In the genomic region with DNA sequence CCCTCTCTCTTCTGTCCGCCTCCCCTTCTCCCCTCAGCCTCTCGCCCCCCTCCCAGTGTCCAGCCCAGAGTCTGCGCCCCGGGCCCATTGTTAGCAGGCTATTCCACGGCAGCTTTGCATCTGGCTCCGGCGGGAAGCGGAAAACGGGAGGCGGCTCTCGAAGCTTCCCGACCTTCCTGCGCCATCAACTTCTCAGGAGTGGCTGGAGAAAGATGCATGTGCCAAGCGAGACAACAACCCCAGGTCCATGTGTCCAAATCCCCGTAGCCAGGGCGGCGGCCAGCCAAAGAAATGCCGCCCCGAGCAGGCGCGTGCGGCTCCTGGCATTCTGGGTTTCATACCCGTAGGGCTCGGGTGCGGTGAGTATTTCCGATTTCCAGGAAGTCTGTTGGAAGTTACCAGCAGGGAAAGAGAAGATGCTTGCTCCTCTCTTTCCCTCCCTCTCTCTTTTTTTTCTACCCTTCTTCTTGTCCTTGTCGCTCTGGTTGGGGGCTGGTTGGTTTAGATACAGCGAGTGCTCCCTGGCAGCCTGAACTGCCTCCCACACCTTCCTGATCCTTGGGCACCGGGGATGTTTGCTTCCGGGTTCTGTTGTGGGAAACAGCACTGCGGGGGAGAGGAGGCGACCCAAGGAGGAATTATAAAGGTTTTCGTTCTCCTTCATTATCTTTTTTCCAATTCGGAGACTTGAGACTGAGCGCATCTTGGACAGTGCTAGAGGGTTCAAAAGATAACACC, we compare ENCODE assay signal across 13 cellular contexts. TPM values are rescaled to one million over a fixed set of nuclear protein-coding genes. Genes with fewer than 3 reads are reported as not detected.
A peak's percentile ranks its signal among the peaks of the same experiment; 100 is the strongest.
DNase-seq lines count a peak whose midpoint lies in the region; ATAC-seq and TF ChIP-seq lines count a peak whose summit lies in the region.
"Had no signal": no experiment of that assay in that cellular context is flagged by ENCODE, and none has a peak within 500 bp of the region (broad histone marks: within the 10 kb centered on the region; RNA-seq: fewer than 3 reads in every experiment).

No MANE protein-coding gene starts in this region.

- POLR2A ChIA-PET in naive thymus-derived CD4-positive, alpha-beta T cell (lab: Charles Lee): no interaction called here

- TF ChIP-seq CTCF in left ventricle myocardium inferior (IDR thresholded peaks at IDR 0.05; ENCODE audit: borderline replicate concordance) (no peak), epithelial cell of proximal tubule (conservative IDR thresholded peaks at IDR 0.05; ENCODE audit: low read depth, low read length) (no peak), nephron (IDR thresholded peaks at IDR 0.05; ENCODE audit: unreplicated experiment in 3 of 3) (no peak), vagina (IDR thresholded peaks at IDR 0.05) (no peak)

- H3K27ac ChIP-seq in left ventricle myocardium inferior (replicated peaks) (peak overlapping the region; percentile 43), vagina (no peak overlapping the region)
- no peak overlapping the region for H3K27ac ChIP-seq in naive thymus-derived CD4-positive, alpha-beta T cell (ENCODE audit: low read depth, low read length)
- H3K27ac ChIP-seq: HL-60, PC-9 had no signal

- peaks cover 38% of the 10 kb centered on the region for H3K27me3 Mint-ChIP-seq in nephron (ENCODE audit: low read depth)
- peaks cover 69 to 79% (median 74%) of the 10 kb centered on the region in 5 donors for H3K27me3 Mint-ChIP-seq in naive thymus-derived CD4-positive, alpha-beta T cell

- no peaks in the 10 kb centered on the region for H3K9me3 Mint-ChIP-seq in nephron
- peaks cover 0 to 8% (median 0%) of the 10 kb centered on the region in 11 donors for H3K9me3 Mint-ChIP-seq in naive thymus-derived CD4-positive, alpha-beta T cell
- H3K9me3 Mint-ChIP-seq: activated B cell treated with CpG ODN at 0.5 μM for 24 hours had no signal

- H3K4me3 ChIP-seq in left ventricle myocardium inferior (peak overlapping the region; percentile 48), epithelial cell of proximal tubule (ENCODE audit: low read depth, low read length) (peak overlapping the region; percentile 53), vagina (peak overlapping the region; percentile 4 to 27)
- no peak overlapping the region for H3K4me3 ChIP-seq in naive thymus-derived CD4-positive, alpha-beta T cell (ENCODE audit: low read length)
- H3K4me3 ChIP-seq: PC-9 had no signal

- no peaks in the 10 kb centered on the region for H3K9me3 ChIP-seq in left ventricle myocardium inferior (replicated peaks)
- no peaks in the 10 kb centered on the region for H3K9me3 ChIP-seq in vagina
- no peaks in the 10 kb centered on the region for H3K9me3 ChIP-seq in naive thymus-derived CD4-positive, alpha-beta T cell (ENCODE audit: control insufficient read depth in 2 of 3, low read length in 3 of 3)

- H3K4me1 ChIP-seq in left ventricle myocardium inferior: peaks cover 33% of the 10 kb centered on the region
- H3K4me1 ChIP-seq in vagina: peaks cover 9% of the 10 kb centered on the region
- peaks cover 0 to 9% of the 10 kb centered on the region in 2 donors for H3K4me1 ChIP-seq in naive thymus-derived CD4-positive, alpha-beta T cell (ENCODE audit: control insufficient read depth in 2 of 2, insufficient read depth in 2 of 2, low read length in 2 of 2)

- intact Hi-C loops in left ventricle myocardium inferior (cut with micrococcal nuclease) (no loop called here), cardiac septum (cut with DNase I) (loop anchor here (10.0 kb wide), 1 partner anchor 899 kb away; the partner anchor contains the start of genes CBX3 and HNRNPA2B1), vagina (cut with DNase I) (no loop called here)
- intact Hi-C loops in naive thymus-derived CD4-positive, alpha-beta T cell (cut with micrococcal nuclease): no loop called here

- H3K27ac Mint-ChIP-seq in nephron: peak overlapping the region; percentile 99 to 100 (median 100)
- no peak overlapping the region for H3K27ac Mint-ChIP-seq in naive thymus-derived CD4-positive, alpha-beta T cell
- H3K27ac Mint-ChIP-seq: activated B cell treated with CpG ODN at 0.5 μM for 24 hours had no signal

- H3K4me3 Mint-ChIP-seq in nephron: peak overlapping the region; percentile 83 to 96 (median 85)
- peak overlapping the region in 1 of 10 donors; percentile 4 for H3K4me3 Mint-ChIP-seq in naive thymus-derived CD4-positive, alpha-beta T cell

- H3K36me3 Mint-ChIP-seq in nephron (ENCODE audit: low read depth): peaks cover 47% of the 10 kb centered on the region
- peaks cover 8 to 30% (median 20%) of the 10 kb centered on the region in 5 donors for H3K36me3 Mint-ChIP-seq in naive thymus-derived CD4-positive, alpha-beta T cell

- H3K27me3 ChIP-seq in left ventricle myocardium inferior (ENCODE audit: low read depth) (peaks cover 100% of the 10 kb centered on the region), vagina (no peaks in the 10 kb centered on the region)
- peaks cover 5 to 22% of the 10 kb centered on the region in 2 donors for H3K27me3 ChIP-seq in naive thymus-derived CD4-positive, alpha-beta T cell (ENCODE audit: control insufficient read depth in 2 of 2, insufficient read depth in 2 of 2, low read length in 2 of 2)

- no peaks in the 10 kb centered on the region for H3K36me3 ChIP-seq in left ventricle myocardium inferior
- H3K36me3 ChIP-seq in vagina: no peaks in the 10 kb centered on the region
- no peaks in the 10 kb centered on the region for H3K36me3 ChIP-seq in naive thymus-derived CD4-positive, alpha-beta T cell (ENCODE audit: control insufficient read depth in 2 of 3, insufficient read depth in 3 of 3, low read length in 3 of 3)

- H3K4me1 Mint-ChIP-seq in nephron: peaks cover 87% of the 10 kb centered on the region
- peaks cover 9 to 27% (median 19%) of the 10 kb centered on the region in 7 donors for H3K4me1 Mint-ChIP-seq in naive thymus-derived CD4-positive, alpha-beta T cell

- TF ChIP-seq POLR2A in vagina (IDR thresholded peaks at IDR 0.05): no peak

- CTCF ChIA-PET in naive thymus-derived CD4-positive, alpha-beta T cell (lab: Charles Lee): no interaction called here

- no peak for ATAC-seq in naive thymus-derived CD4-positive, alpha-beta T cell

- DNase-seq in left ventricle myocardium inferior (no peak), cardiac septum (ENCODE audit: low spot score) (no peak), epithelial cell of proximal tubule (ENCODE audit: low read depth) (no peak), vagina (ENCODE audit: extremely low spot score in 2 of 2) (no peak), NCI-H2107 treated with DMSO at 0.1 percent for 48 hours (lab: John Stamatoyannopoulos, UW; ENCODE audit: unreplicated experiment) (no peak)
- no peak for DNase-seq in activated CD4-positive, alpha-beta T cell treated with anti-CD3 and anti-CD28 coated beads, Interleukin-2, amount 50 U/mL, for 48 hours
- no peak for DNase-seq in naive thymus-derived CD4-positive, alpha-beta T cell
- DNase-seq: activated B cell treated with CpG ODN at 0.5 μM for 24 hours; activated naive CD4-positive, alpha-beta T cell; NCI-H1930; PC-9 had no signal

RNA-seq across cellular contexts. Expression of gene HOXA2, which starts 1.2 kb away (rescaled TPM):
- total RNA-seq in left ventricle myocardium inferior (not detected), cardiac septum (0.30 TPM), epithelial cell of proximal tubule (0.69 and 2.0 TPM in 2 replicates), vagina (2.0 TPM)
- not detected for total RNA-seq in naive thymus-derived CD4-positive, alpha-beta T cell
- not detected for polyA plus RNA-seq in naive thymus-derived CD4-positive, alpha-beta T cell
- total RNA-seq: activated B cell treated with CpG ODN at 0.5 μM for 24 hours had no signal

RNA-seq across cellular contexts. Expression of gene HOXA1, which starts 7.9 kb away (rescaled TPM):
- not detected for total RNA-seq in left ventricle myocardium inferior
- total RNA-seq in cardiac septum: 0.19 TPM
- 5.7 and 7.1 TPM in 2 replicates for total RNA-seq in epithelial cell of proximal tubule
- total RNA-seq in vagina: 0.74 TPM
- total RNA-seq in naive thymus-derived CD4-positive, alpha-beta T cell: 1 to 10 TPM in 1 of 5 experiments, under 1 TPM in 3, not detected in 1; 0.10 to 1.1 (median 0.41) TPM
- polyA plus RNA-seq in naive thymus-derived CD4-positive, alpha-beta T cell: under 1 TPM; 0.09 to 0.18 TPM

RNA-seq across cellular contexts. Expression of gene HOXA4, which starts 26.9 kb away (rescaled TPM):
- total RNA-seq in left ventricle myocardium inferior: not detected
- total RNA-seq in cardiac septum: 1.1 TPM
- 9.2 and 14.6 TPM in 2 replicates for total RNA-seq in epithelial cell of proximal tubule
- total RNA-seq in vagina: 0.98 TPM
- total RNA-seq in naive thymus-derived CD4-positive, alpha-beta T cell: not detected
- under 1 TPM in 1 of 2 donors, not detected in 1; 0.41 TPM for polyA plus RNA-seq in naive thymus-derived CD4-positive, alpha-beta T cell
- total RNA-seq: PC-9 had no signal

RNA-seq across cellular contexts. Expression of gene HOXA5, which starts 39.8 kb away (rescaled TPM):
- total RNA-seq in left ventricle myocardium inferior (not detected), cardiac septum (0.30 TPM), epithelial cell of proximal tubule (20.1 and 47.6 TPM in 2 replicates), vagina (6.1 TPM)
- 1 to 10 TPM in 1 of 5 experiments, under 1 TPM in 1, not detected in 3; 0.88 to 2.2 TPM for total RNA-seq in naive thymus-derived CD4-positive, alpha-beta T cell
- polyA plus RNA-seq in naive thymus-derived CD4-positive, alpha-beta T cell: not detected
- total RNA-seq: activated B cell treated with CpG ODN at 0.5 μM for 24 hours had no signal

RNA-seq across cellular contexts. Expression of gene HOXA6, which starts 43.9 kb away (rescaled TPM):
- total RNA-seq in left ventricle myocardium inferior (not detected), cardiac septum (not detected), epithelial cell of proximal tubule (5.7 and 11.8 TPM in 2 replicates), vagina (1.7 TPM)
- total RNA-seq in naive thymus-derived CD4-positive, alpha-beta T cell: under 1 TPM in 2 of 5 experiments, not detected in 3; 0.32 to 0.49 TPM
- not detected for polyA plus RNA-seq in naive thymus-derived CD4-positive, alpha-beta T cell
- total RNA-seq: activated B cell treated with CpG ODN at 0.5 μM for 24 hours had no signal

Comparison
In these comparisons a context has a peak if more than half of its experiments do, and no peak if none do; other contexts are left out.
1. H3K27ac Mint-ChIP-seq: peak in nephron (3 of 3); none in naive thymus-derived CD4-positive, alpha-beta T cell (0 of 9).